Comparison of ENCODE assay signal across 8 cellular contexts in genomic region chr11:128516467-128516778, GRCh38.
DNase-seq lines count a peak whose midpoint lies in the region; ATAC-seq and TF ChIP-seq lines count a peak whose summit lies in the region.

No MANE protein-coding gene starts in this region.

- ATAC-seq in heart left ventricle (no peak), left ventricle myocardium superior (no peak), HG03469 (IDR thresholded peaks at IDR 0.05; ENCODE audit: unreplicated experiment) (no peak)

- no peak for DNase-seq in heart left ventricle
- no peak for DNase-seq in left ventricle myocardium superior
- no peak for DNase-seq in activated naive CD8-positive, alpha-beta T cell treated with anti-CD3 and anti-CD28 coated beads for 36 hours
- DNase-seq in transverse colon: no peak
- no peak for DNase-seq in NCI-H510A (lab: John Stamatoyannopoulos, UW)
- DNase-seq in amniotic stem cell (lab: John Stamatoyannopoulos, UW): no peak

- no peaks in the 10 kb centered on the region for H3K27me3 ChIP-seq in heart left ventricle
- H3K27me3 ChIP-seq in mucosa of rectum (ENCODE audit: control insufficient read depth in 2 of 2, insufficient read depth in 2 of 2, low read length in 2 of 2): no peaks in the 10 kb centered on the region
- no peaks in the 10 kb centered on the region for H3K27me3 ChIP-seq in transverse colon

- no peaks in the 10 kb centered on the region for H3K9me3 Mint-ChIP-seq in activated naive CD8-positive, alpha-beta T cell treated with anti-CD3 and anti-CD28 coated beads for 36 hours

- H3K4me1 Mint-ChIP-seq in activated naive CD8-positive, alpha-beta T cell treated with anti-CD3 and anti-CD28 coated beads for 36 hours: peaks cover 62% of the 10 kb centered on the region

- H3K4me3 ChIP-seq in heart left ventricle (peak overlapping the region in 10 of 12 donors; percentile 16 to 93 (median 83)), mucosa of rectum (ENCODE audit: low read length in 2 of 2) (peak overlapping the region; percentile 13 to 92), transverse colon (peak overlapping the region in 1 of 4 donors; percentile 74)

- no peak for TF ChIP-seq POLR2A in heart left ventricle (IDR thresholded peaks at IDR 0.05)
- no peak for TF ChIP-seq POLR2A in transverse colon (IDR thresholded peaks at IDR 0.05)

- peaks cover 94% of the 10 kb centered on the region for H3K36me3 Mint-ChIP-seq in activated naive CD8-positive, alpha-beta T cell treated with anti-CD3 and anti-CD28 coated beads for 36 hours

- H3K4me3 Mint-ChIP-seq in activated naive CD8-positive, alpha-beta T cell treated with anti-CD3 and anti-CD28 coated beads for 36 hours: peak overlapping the region; percentile 97

- peak overlapping the region in 1 of 2 donors; percentile 53 for H3K9ac ChIP-seq in mucosa of rectum (ENCODE audit: low read depth in 1 of 2, low read length in 2 of 2)

- H3K9me3 ChIP-seq in heart left ventricle: no peaks in the 10 kb centered on the region
- no peaks in the 10 kb centered on the region for H3K9me3 ChIP-seq in mucosa of rectum (ENCODE audit: control insufficient read depth in 2 of 2, low read length in 2 of 2)
- no peaks in the 10 kb centered on the region for H3K9me3 ChIP-seq in transverse colon

- H3K27ac ChIP-seq in heart left ventricle (peak overlapping the region in 9 of 12 donors; percentile 25 to 98 (median 96)), mucosa of rectum (ENCODE audit: low read depth in 2 of 2, low read length in 2 of 2) (peak overlapping the region; percentile 47 to 59), transverse colon (peak overlapping the region; percentile 88 to 95 (median 91))

- H3K36me3 ChIP-seq in heart left ventricle (peaks cover 0 to 24% (median 15%) of the 10 kb centered on the region in 9 donors), mucosa of rectum (ENCODE audit: control insufficient read depth in 2 of 2, insufficient read depth in 2 of 2, low read length in 2 of 2) (peaks cover 6 to 8% of the 10 kb centered on the region in 2 donors), transverse colon (no peaks in the 10 kb centered on the region)

- H3K4me1 ChIP-seq in heart left ventricle (peaks cover 13 to 88% (median 71%) of the 10 kb centered on the region in 12 donors), mucosa of rectum (ENCODE audit: control insufficient read depth in 2 of 2, insufficient read depth in 2 of 2, low read length in 2 of 2) (peaks cover 22 to 25% of the 10 kb centered on the region in 2 donors), transverse colon (peaks cover 14 to 59% (median 50%) of the 10 kb centered on the region in 4 donors)

- TF ChIP-seq CTCF in heart left ventricle (IDR thresholded peaks at IDR 0.05) (no peak), transverse colon (IDR thresholded peaks at IDR 0.05) (no peak)

- in situ Hi-C loops in transverse colon (cut with MboI; ENCODE audit: low pct_ligation_motif_present in 1 of 4, low pct_unique_long_range_greater_than_20kb in 1 of 4, low sequenced_read_pairs in 3 of 4): loop anchor here in 1 of 4 donors (25.0 kb wide), 1 partner anchor 229 kb away; no protein-coding TSS in a partner anchor

- H3K27ac Mint-ChIP-seq in activated naive CD8-positive, alpha-beta T cell treated with anti-CD3 and anti-CD28 coated beads for 36 hours: peak overlapping the region; percentile 99

- TF ChIP-seq EP300 in transverse colon (IDR thresholded peaks at IDR 0.05; ENCODE audit: low read depth): no peak

- intact Hi-C loops in heart left ventricle (cut with DNase I): loop anchor here in 3 of 10 donors (5.0 to 10.0 kb wide), 2 partner anchors 34 to 52 kb away; no protein-coding TSS in a partner anchor
- intact Hi-C loops in left ventricle myocardium superior (cut with micrococcal nuclease): no loop called here
- intact Hi-C loops in transverse colon (cut with DNase I; ENCODE audit: low total_unique reads): no loop called here

- H3K27me3 Mint-ChIP-seq in activated naive CD8-positive, alpha-beta T cell treated with anti-CD3 and anti-CD28 coated beads for 36 hours: no peaks in the 10 kb centered on the region

- 29 to 49% (median 35%) methylated on average over 3 of the region's 3 CpGs for WGBS in heart left ventricle, 4 donors
- 14 to 35% methylated on average over 1 to 3 of the region's 3 CpGs for WGBS in transverse colon (ENCODE audit: low coverage in 1 of 2), 2 donors
